ENCODE assay signal across 24 cellular contexts in the genomic region with DNA sequence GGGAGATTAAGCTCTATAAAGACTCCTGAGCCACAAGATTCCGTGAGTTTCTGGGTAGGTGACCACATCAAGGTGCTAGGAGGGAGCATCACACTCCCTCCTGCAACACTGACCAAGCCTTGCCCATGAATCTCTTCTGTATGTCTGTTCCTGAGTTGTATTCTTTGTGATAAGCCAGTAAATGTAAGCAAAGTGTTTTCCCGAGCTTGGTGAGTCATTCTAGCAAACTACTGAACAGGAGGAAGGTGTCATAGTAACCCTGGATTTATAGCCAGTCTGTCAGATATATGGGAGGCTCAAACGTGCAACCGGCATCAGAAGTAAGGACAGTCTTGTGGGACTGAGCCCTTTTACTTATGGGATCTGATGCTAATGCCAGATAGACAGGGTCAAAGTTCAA.
DNase-seq lines count a peak whose midpoint lies in the region; ATAC-seq and TF ChIP-seq lines count a peak whose summit lies in the region.
"Had no signal": no experiment of that assay in that cellular context is flagged by ENCODE, and none has a peak within 500 bp of the region (broad histone marks: within the 10 kb centered on the region; RNA-seq: fewer than 3 reads in every experiment).

No MANE protein-coding gene starts in this region.

- no peak for TF ChIP-seq RAD21 in HCT116 (IDR thresholded peaks at IDR 0.05; ENCODE audit: low read depth)

- RAD21 ChIA-PET in HCT116 (lab: Charles Lee; ENCODE audit: low non-redundant PET in 1 of 2, low total read pairs in 2 of 2, uncharacterized antibody in 2 of 2, unreplicated experiment in 2 of 2), result no interaction called here

- H3K79me2 ChIP-seq in HCT116 (ENCODE audit: insufficient read depth, low read length), result no peaks in the 10 kb centered on the region
- H3K79me2 ChIP-seq in smooth muscle cell (ENCODE audit: low read depth), result no peaks in the 10 kb centered on the region

- H3K27ac ChIP-seq in HCT116 (ENCODE audit: low read depth, low read length) (no peak overlapping the region), foreskin keratinocyte (no peak overlapping the region), smooth muscle cell (ENCODE audit: low read depth) (peak overlapping the region; percentile 56), coronary artery (no peak overlapping the region)
- H3K27ac ChIP-seq: ascending aorta, gastrocnemius medialis, HL-60, transverse colon had no signal

- H3K27me3 ChIP-seq in HCT116 (ENCODE audit: insufficient read depth, low read length) (no peaks in the 10 kb centered on the region), foreskin keratinocyte (no peaks in the 10 kb centered on the region), smooth muscle cell (ENCODE audit: low read depth) (no peaks in the 10 kb centered on the region)
- H3K27me3 ChIP-seq: ascending aorta, gastrocnemius medialis, transverse colon had no signal

- BruUV-seq in HCT116 (replicated peaks; lab: Mats Ljungman, UMichigan), result no TSS peak

- H3K4me1 ChIP-seq in HCT116 (ENCODE audit: control insufficient read depth in 1 of 2, insufficient read depth in 2 of 2, low read length in 2 of 2), result peaks cover 0 to 5% of the 10 kb centered on the region in 2 experiments; a peak in 1 of 4 replicates
- H3K4me1 ChIP-seq in foreskin keratinocyte, result no peaks in the 10 kb centered on the region
- no peaks in the 10 kb centered on the region for H3K4me1 ChIP-seq in smooth muscle cell (ENCODE audit: low read depth)
- H3K4me1 ChIP-seq: ascending aorta, gastrocnemius medialis, transverse colon had no signal

- H2AFZ ChIP-seq in HCT116 (ENCODE audit: low read depth, low read length, poor library complexity, severe bottlenecking), result peak overlapping the region; percentile 21
- no peak overlapping the region for H2AFZ ChIP-seq in smooth muscle cell (ENCODE audit: low read depth)
- H2AFZ ChIP-seq: GM23338 had no signal

- POLR2A ChIA-PET in HCT116 (lab: Charles Lee), result no interaction called here

- no peaks in the 10 kb centered on the region for H3K9me3 ChIP-seq in HCT116 (ENCODE audit: control insufficient read depth in 1 of 2, insufficient read depth in 1 of 2, low read depth in 1 of 2, low read length in 2 of 2)
- no peaks in the 10 kb centered on the region for H3K9me3 ChIP-seq in smooth muscle cell (replicated peaks; ENCODE audit: low read depth)
- H3K9me3 ChIP-seq: ascending aorta, gastrocnemius medialis, transverse colon had no signal

- intact Hi-C loops in HCT116 (cut with micrococcal nuclease), result no loop called here

- WGBS in smooth muscle cell (ENCODE audit: low lambda C conversion rate), result 1% methylated on average over 4 of the region's 4 CpGs

- H4K20me1 ChIP-seq in HCT116 (ENCODE audit: insufficient read depth) (no peaks in the 10 kb centered on the region), smooth muscle cell (ENCODE audit: low read depth) (no peaks in the 10 kb centered on the region)

- H3K4me2 ChIP-seq in HCT116 (ENCODE audit: low read length) (0 out of 2 replicates have a peak overlapping the region, but pooled peaks have one; percentile 8), smooth muscle cell (peak overlapping the region; percentile 51)
- H3K4me2 ChIP-seq: GM23338 had no signal

- no peaks in the 10 kb centered on the region for H3K9me2 ChIP-seq in HCT116 (ENCODE audit: insufficient read depth)

- CTCF ChIA-PET in HCT116 (lab: Charles Lee), result no interaction called here

- no peak for TF ChIP-seq POLR2A in HCT116 (IDR thresholded peaks at IDR 0.05; ENCODE audit: borderline replicate concordance, extremely low read depth, insufficient read depth, insufficient read length)

- no peak overlapping the region for H3K9ac ChIP-seq in HCT116 (ENCODE audit: low read length)
- no peak overlapping the region for H3K9ac ChIP-seq in smooth muscle cell (ENCODE audit: low read depth)

- H3F3A ChIP-seq in smooth muscle cell (ENCODE audit: low read depth), result no peaks in the 10 kb centered on the region

- ATAC-seq in HCT116 (peak; percentile 60; the same call in 1 of the 2 replicates), foreskin keratinocyte (peak; percentile 63), HG03095 (IDR thresholded peaks at IDR 0.05; ENCODE audit: unreplicated experiment) (no peak), HG03342 (IDR thresholded peaks at IDR 0.05; ENCODE audit: unreplicated experiment) (no peak), HG02759 (IDR thresholded peaks at IDR 0.05; ENCODE audit: unreplicated experiment) (no peak)
- ATAC-seq: gastrocnemius medialis, GM23338, Panc1 had no signal

- H3K4me3 ChIP-seq in HCT116 (replicated peaks in 1 of 2; ENCODE audit: low read depth in 1 of 2, low read length in 2 of 2) (no peak overlapping the region), smooth muscle cell (no peak overlapping the region), coronary artery (no peak overlapping the region)
- H3K4me3 ChIP-seq: ascending aorta, gastrocnemius medialis, GM23338, transverse colon had no signal

- DNase-seq in HCT116 (ENCODE audit: low read depth, low spot score), result peak; percentile 18
- DNase-seq in amniotic epithelial cell (ENCODE audit: low read depth), result peak; percentile 89
- DNase-seq in foreskin keratinocyte, result peak; percentile 13 to 53
- no peak for DNase-seq in smooth muscle cell (lab: John Stamatoyannopoulos, UW; ENCODE audit: unreplicated experiment)
- no peak for DNase-seq in coronary artery (ENCODE audit: low spot score)
- DNase-seq: activated CD4-positive, alpha-beta T cell treated with anti-CD3 and anti-CD28 coated beads, Interleukin-2, amount 50 U/mL, for 48 hours; activated CD4-positive, CD25-positive, alpha-beta regulatory T cell; activated CD8-positive, alpha-beta memory T cell treated with anti-CD3 and anti-CD28 coated beads, Interleukin-2, amount 50 U/mL, for 4 hours; effector CD8-positive, alpha-beta T cell; gastrocnemius medialis; GDM1; mammary epithelial cell; NCI-H1105 treated with DMSO at 0.1 percent for 48 hours; NCI-H446 treated with DMSO at 0.1 percent for 48 hours; SIG-M5; SW 1271; transverse colon had no signal

- no peak for TF ChIP-seq CTCF in HCT116 (IDR thresholded peaks at IDR 0.05 in 2 of 3, conservative IDR thresholded peaks at IDR 0.05 in 1 of 3; ENCODE audit: borderline replicate concordance in 1 of 3, insufficient read depth in 1 of 3, low read depth in 2 of 3, low read length in 2 of 3)
- TF ChIP-seq CTCF in foreskin keratinocyte (conservative IDR thresholded peaks at IDR 0.05), result no peak
- TF ChIP-seq CTCF in smooth muscle cell (IDR thresholded peaks at IDR 0.05; ENCODE audit: borderline replicate concordance, insufficient read depth, poor library complexity, severe bottlenecking), result no peak
- no peak for TF ChIP-seq CTCF in coronary artery (IDR thresholded peaks at IDR 0.05)

- H3K36me3 ChIP-seq in HCT116 (ENCODE audit: control insufficient read depth in 1 of 2, insufficient read depth in 2 of 2, low read length in 2 of 2) (no peaks in the 10 kb centered on the region), smooth muscle cell (ENCODE audit: low read depth) (no peaks in the 10 kb centered on the region)
- H3K36me3 ChIP-seq: ascending aorta, gastrocnemius medialis, transverse colon had no signal

TF ChIP-seq in HCT116, 20 proteins besides CTCF, POLR2A, EP300 and RAD21:
- TF ChIP-seq SIN3A (IDR thresholded peaks at IDR 0.05; ENCODE audit: low read depth), result no peak
- TF ChIP-seq, protein P1, sequence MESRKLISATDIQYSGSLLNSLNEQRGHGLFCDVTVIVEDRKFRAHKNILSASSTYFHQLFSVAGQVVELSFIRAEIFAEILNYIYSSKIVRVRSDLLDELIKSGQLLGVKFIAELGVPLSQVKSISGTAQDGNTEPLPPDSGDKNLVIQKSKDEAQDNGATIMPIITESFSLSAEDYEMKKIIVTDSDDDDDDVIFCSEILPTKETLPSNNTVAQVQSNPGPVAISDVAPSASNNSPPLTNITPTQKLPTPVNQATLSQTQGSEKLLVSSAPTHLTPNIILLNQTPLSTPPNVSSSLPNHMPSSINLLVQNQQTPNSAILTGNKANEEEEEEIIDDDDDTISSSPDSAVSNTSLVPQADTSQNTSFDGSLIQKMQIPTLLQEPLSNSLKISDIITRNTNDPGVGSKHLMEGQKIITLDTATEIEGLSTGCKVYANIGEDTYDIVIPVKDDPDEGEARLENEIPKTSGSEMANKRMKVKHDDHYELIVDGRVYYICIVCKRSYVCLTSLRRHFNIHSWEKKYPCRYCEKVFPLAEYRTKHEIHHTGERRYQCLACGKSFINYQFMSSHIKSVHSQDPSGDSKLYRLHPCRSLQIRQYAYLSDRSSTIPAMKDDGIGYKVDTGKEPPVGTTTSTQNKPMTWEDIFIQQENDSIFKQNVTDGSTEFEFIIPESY (IDR thresholded peaks at IDR 0.05; ENCODE audit: extremely low read depth, insufficient replicate concordance, low read length), result no peak

Comparison
In these comparisons a context has a peak if more than half of its experiments do, and no peak if none do; other contexts are left out.
1. ATAC-seq: peak in HCT116 (single experiment) and foreskin keratinocyte (single experiment); none in HG03095 (single experiment), HG03342 (single experiment) and HG02759 (single experiment).
2. DNase-seq: peak in HCT116 (single experiment), amniotic epithelial cell (single experiment) and foreskin keratinocyte (2 of 2); none in smooth muscle cell (single experiment) and coronary artery (single experiment).